9 cellular contexts compared by ENCODE assay signal in genomic region chr4:15423285-15423711, GRCh38. TPM values are rescaled to one million over a fixed set of nuclear protein-coding genes. Genes with fewer than 3 reads are reported as not detected.
"Had no signal": no experiment of that assay in that cellular context is flagged by ENCODE, and none has a peak within 500 bp of the region (broad histone marks: within the 10 kb centered on the region; RNA-seq: fewer than 3 reads in every experiment).

No MANE protein-coding gene starts in this region.

- H3K27me3 Mint-ChIP-seq: activated naive CD8-positive, alpha-beta T cell treated with anti-CD3 and anti-CD28 coated beads, Interleukin-2, amount 10 ng/mL, durations not matched to agents 7 days and 5 days; naive B cell had no signal

- H3K27ac Mint-ChIP-seq: activated naive CD8-positive, alpha-beta T cell treated with anti-CD3 and anti-CD28 coated beads, Interleukin-2, amount 10 ng/mL, durations not matched to agents 7 days and 5 days; T-cell had no signal

- ATAC-seq: left cardiac atrium, T-cell had no signal

- H3K4me3 Mint-ChIP-seq: activated naive CD8-positive, alpha-beta T cell treated with anti-CD3 and anti-CD28 coated beads, Interleukin-2, amount 10 ng/mL, durations not matched to agents 7 days and 5 days; immature natural killer cell; naive B cell; T-cell had no signal

- H3K36me3 Mint-ChIP-seq: naive B cell had no signal

- DNase-seq: activated CD4-positive, alpha-beta T cell treated with anti-CD3 and anti-CD28 coated beads for 4 hours; activated naive CD8-positive, alpha-beta T cell treated with anti-CD3 and anti-CD28 coated beads, Interleukin-2, amount 10 ng/mL, durations not matched to agents 7 days and 5 days; aorta; dorsolateral prefrontal cortex; immature natural killer cell; left cardiac atrium; naive B cell; T-cell had no signal

RNA-seq across cellular contexts. Expression of gene C1QTNF7, which starts 4.5 kb away (rescaled TPM):
- total RNA-seq: activated naive CD8-positive, alpha-beta T cell treated with anti-CD3 and anti-CD28 coated beads, Interleukin-2, amount 10 ng/mL, durations not matched to agents 7 days and 5 days; bronchial epithelial cell; T-cell had no signal

RNA-seq across cellular contexts. Expression of gene CC2D2A, which starts 46.4 kb away (rescaled TPM):
- total RNA-seq: activated naive CD8-positive, alpha-beta T cell treated with anti-CD3 and anti-CD28 coated beads, Interleukin-2, amount 10 ng/mL, durations not matched to agents 7 days and 5 days had no signal
